22 cellular contexts compared by ENCODE assay signal in the genomic region with DNA sequence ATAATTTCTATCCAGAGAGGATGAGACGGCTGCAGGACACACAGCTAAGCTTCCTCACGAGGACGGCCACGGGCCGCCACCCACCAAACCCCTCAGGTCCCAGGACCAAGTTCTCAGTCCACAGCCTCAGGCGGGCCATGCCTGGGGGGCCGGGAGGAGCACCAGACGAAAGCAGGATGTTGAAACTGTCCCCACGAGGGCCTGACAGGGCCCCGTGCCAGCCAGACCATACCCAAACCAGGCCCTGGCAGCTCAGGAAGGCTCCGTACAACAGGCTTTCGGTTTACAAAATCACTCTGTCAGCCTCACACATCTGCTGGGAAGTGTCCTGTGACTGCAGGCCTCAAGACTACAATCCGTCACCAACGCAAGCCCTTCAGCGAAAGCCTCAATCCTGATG. TPM values are rescaled to one million over a fixed set of nuclear protein-coding genes. Genes with fewer than 3 reads are reported as not detected.
DNase-seq lines count a peak whose midpoint lies in the region; ATAC-seq and TF ChIP-seq lines count a peak whose summit lies in the region.
"Had no signal": no experiment of that assay in that cellular context is flagged by ENCODE, and none has a peak within 500 bp of the region (broad histone marks: within the 10 kb centered on the region; RNA-seq: fewer than 3 reads in every experiment).

No MANE protein-coding gene starts in this region.

- TF ChIP-seq POLR2A in upper lobe of left lung (IDR thresholded peaks at IDR 0.05) = peak in 1 of 4 donors; percentile 37

- H3K4me1 ChIP-seq in right cardiac atrium (ENCODE audit: control insufficient read depth, insufficient read depth, low read length) (no peaks in the 10 kb centered on the region), right atrium auricular region (no peaks in the 10 kb centered on the region), upper lobe of left lung (peaks cover 0 to 11% (median 4%) of the 10 kb centered on the region in 4 donors)
- H3K4me1 ChIP-seq: ascending aorta, neural progenitor cell, SJCRH30, tibial nerve had no signal

- WGBS in right cardiac atrium = 83% methylated on average over 15 of the region's 15 CpGs
- WGBS in upper lobe of left lung, 2 donors = 79 to 81% methylated on average over 12 to 15 of the region's 15 CpGs

- intact Hi-C loops in right cardiac atrium (cut with DNase I) = no loop called here

- H3K27me3 ChIP-seq in right cardiac atrium (ENCODE audit: control insufficient read depth, insufficient read depth) (no peaks in the 10 kb centered on the region), right atrium auricular region (no peaks in the 10 kb centered on the region), upper lobe of left lung (no peaks in the 10 kb centered on the region)
- H3K27me3 ChIP-seq: ascending aorta, heart left ventricle, neural progenitor cell, SJCRH30, tibial nerve had no signal

- H3K36me3 ChIP-seq in right atrium auricular region (peaks cover 87% of the 10 kb centered on the region), upper lobe of left lung (peaks cover 43 to 88% (median 85%) of the 10 kb centered on the region in 4 donors)
- H3K36me3 ChIP-seq: neural progenitor cell had no signal

- no peaks in the 10 kb centered on the region for H3K9me3 ChIP-seq in right cardiac atrium (ENCODE audit: control insufficient read depth, low read length)
- H3K9me3 ChIP-seq in right atrium auricular region = no peaks in the 10 kb centered on the region
- H3K9me3 ChIP-seq in upper lobe of left lung = no peaks in the 10 kb centered on the region
- H3K9me3 ChIP-seq: ascending aorta, heart left ventricle, SJCRH30, tibial nerve had no signal

- H3K4me3 ChIP-seq in right cardiac atrium (ENCODE audit: low read length) = no peak overlapping the region
- no peak overlapping the region for H3K4me3 ChIP-seq in right atrium auricular region
- H3K4me3 ChIP-seq in upper lobe of left lung = no peak overlapping the region
- H3K4me3 ChIP-seq: ascending aorta, heart left ventricle, neural progenitor cell, SJCRH30, tibial nerve had no signal

- TF ChIP-seq EP300 in upper lobe of left lung (IDR thresholded peaks at IDR 0.05) = peak in 2 of 4 donors; percentile 45 to 57

- H3K27ac ChIP-seq in right cardiac atrium (ENCODE audit: low read length) (no peak overlapping the region), right atrium auricular region (no peak overlapping the region), upper lobe of left lung (peak overlapping the region in 3 of 4 donors; percentile 48 to 88 (median 60))
- H3K27ac ChIP-seq: KMS-11, neural progenitor cell, SJCRH30 had no signal

- ATAC-seq in right cardiac atrium = peak in 1 of 2 donors; percentile 54
- peak in 1 of 2 donors; percentile 32 for ATAC-seq in upper lobe of left lung (ENCODE audit: low FRiP score in 2 of 2)
- ATAC-seq in GM18511 (IDR thresholded peaks at IDR 0.05; ENCODE audit: unreplicated experiment) = no peak
- ATAC-seq: activated CD8-positive, alpha-beta T cell treated with anti-CD3 and anti-CD28 coated beads for 36 hours; activated T-cell treated with anti-CD3 and anti-CD28 coated beads, Interleukin-2, amount 50 U/mL, for 4 hours; stimulated activated memory B cell treated with anti-CD40 and anti-IgM and Interleukin-4, amounts not matched to agents 10 μg/mL and 1 μg/mL and 100 μg/mL, for 72 hours; T-helper 17 cell had no signal

- DNase-seq in right cardiac atrium (peak in 2 of 3 donors; percentile 39 to 47), right atrium auricular region (ENCODE audit: low spot score) (no peak), iPS-NIHi11 (ENCODE audit: low spot score) (peak; percentile 15), upper lobe of left lung (peak; percentile 64 to 75), NCI-H146 treated with DMSO at 0.1 percent for 48 hours (lab: John Stamatoyannopoulos, UW; ENCODE audit: unreplicated experiment) (no peak)
- DNase-seq: activated CD8-positive, alpha-beta T cell treated with anti-CD3 and anti-CD28 coated beads for 36 hours; activated naive CD4-positive, alpha-beta T cell treated with anti-CD3 and anti-CD28 coated beads, Interleukin-2, amount 50 U/mL, for 16 hours; activated T-cell treated with anti-CD3 and anti-CD28 coated beads, Interleukin-2, amount 50 U/mL, for 4 hours; effector memory CD4-positive, alpha-beta T cell; mesendoderm; NCI-H1048; NCI-H2107; NCI-H524; SJCRH30; T-helper 17 cell had no signal

- TF ChIP-seq CTCF in right atrium auricular region (IDR thresholded peaks at IDR 0.05) (no peak), upper lobe of left lung (IDR thresholded peaks at IDR 0.05) (no peak)

RNA-seq across cellular contexts. Expression of gene TUBGCP2, which starts 14.5 kb away (rescaled TPM):
- total RNA-seq in right cardiac atrium (10 to 100 TPM; 34.9 to 45.9 (median 37.4) TPM), right atrium auricular region (10 to 100 TPM; 22.1 to 30.4 TPM), upper lobe of left lung (100 to 1,000 TPM in 1 of 6 donors, 10 to 100 TPM in 5; 41.7 to 106 (median 56.3) TPM)
- polyA plus RNA-seq in right cardiac atrium = 23.0 TPM

RNA-seq across cellular contexts. Expression of gene ZNF511, which starts 14.5 kb away (rescaled TPM):
- 10 to 100 TPM; 40.2 to 51.8 (median 49.2) TPM for total RNA-seq in right cardiac atrium
- polyA plus RNA-seq in right cardiac atrium = 60.8 TPM
- total RNA-seq in right atrium auricular region = 10 to 100 TPM; 28.1 to 31.9 TPM
- total RNA-seq in upper lobe of left lung = 10 to 100 TPM; 12.6 to 44.2 (median 33.0) TPM

RNA-seq across cellular contexts. Expression of gene ADAM8, which starts 17.5 kb away (rescaled TPM):
- total RNA-seq in right cardiac atrium (1 to 10 TPM; 1.4 to 2.1 (median 1.5) TPM), right atrium auricular region (1 to 10 TPM in 1 of 2 donors, under 1 TPM in 1; 0.82 to 1.5 TPM), upper lobe of left lung (10 to 100 TPM; 10.4 to 93.2 (median 32.9) TPM)
- polyA plus RNA-seq in right cardiac atrium = 0.50 TPM

RNA-seq across cellular contexts. Expression of gene CALY, which starts 42.5 kb away (rescaled TPM):
- total RNA-seq in right cardiac atrium (not detected), right atrium auricular region (under 1 TPM in 1 of 2 donors, not detected in 1; 0.98 TPM), upper lobe of left lung (1 to 10 TPM in 1 of 6 donors, not detected in 5; 7.4 TPM)
- 0.18 TPM for polyA plus RNA-seq in right cardiac atrium
- total RNA-seq: activated CD8-positive, alpha-beta T cell treated with anti-CD3 and anti-CD28 coated beads for 36 hours; activated T-cell treated with anti-CD3 and anti-CD28 coated beads, Interleukin-2, amount 50 U/mL, for 4 hours; ascending aorta; SJCRH30 had no signal
- polyA plus RNA-seq: heart left ventricle had no signal

RNA-seq across cellular contexts. Expression of gene PRAP1, which starts 53.0 kb away (rescaled TPM):
- total RNA-seq in right cardiac atrium = not detected
- polyA plus RNA-seq in right cardiac atrium = not detected
- total RNA-seq in right atrium auricular region = not detected
- total RNA-seq in upper lobe of left lung = not detected
- total RNA-seq: activated CD8-positive, alpha-beta T cell treated with anti-CD3 and anti-CD28 coated beads for 36 hours; activated T-cell treated with anti-CD3 and anti-CD28 coated beads, Interleukin-2, amount 50 U/mL, for 4 hours; ascending aorta; heart left ventricle; SJCRH30; T-helper 17 cell had no signal
- polyA plus RNA-seq: heart left ventricle had no signal

Comparison
In these comparisons a context has a peak if more than half of its experiments do, and no peak if none do; other contexts are left out.
1. DNase-seq: peak in right cardiac atrium (2 of 3), iPS-NIHi11 (single experiment) and upper lobe of left lung (2 of 2); none in right atrium auricular region (single experiment) and NCI-H146 treated with DMSO at 0.1 percent for 48 hours (single experiment).
2. H3K27ac ChIP-seq: peak in upper lobe of left lung (3 of 4); none in right cardiac atrium (single experiment) and right atrium auricular region (0 of 2).